ENCODE assay signal across 9 cellular contexts in the genomic region with DNA sequence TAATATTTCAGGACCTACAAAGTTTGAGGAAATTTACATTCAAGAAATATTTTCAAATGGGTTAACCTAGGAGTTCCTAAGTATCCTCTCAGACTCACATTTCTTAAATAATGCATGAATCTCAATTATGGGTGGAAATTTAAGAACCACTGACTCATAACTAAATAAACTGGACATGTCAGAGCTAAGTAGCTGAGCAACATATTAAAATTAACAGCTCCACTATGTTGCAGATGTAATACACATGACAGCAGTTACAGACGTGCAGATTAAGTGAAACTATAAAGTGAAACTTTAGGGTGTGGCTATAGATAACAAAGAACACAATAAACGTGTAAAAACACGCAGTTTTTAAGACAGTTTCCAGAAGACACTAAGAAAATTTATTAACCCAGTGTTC. TPM values are rescaled to one million over a fixed set of nuclear protein-coding genes. Genes with fewer than 3 reads are reported as not detected.
DNase-seq lines count a peak whose midpoint lies in the region; ATAC-seq and TF ChIP-seq lines count a peak whose summit lies in the region.
"Had no signal": no experiment of that assay in that cellular context is flagged by ENCODE, and none has a peak within 500 bp of the region (broad histone marks: within the 10 kb centered on the region; RNA-seq: fewer than 3 reads in every experiment).

No MANE protein-coding gene starts in this region.

- no peaks in the 10 kb centered on the region for H3K36me3 ChIP-seq in BLaER1
- no peaks in the 10 kb centered on the region for H3K36me3 ChIP-seq in HEK293 (ENCODE audit: control insufficient read depth in 2 of 2, insufficient read depth in 1 of 2, low read length in 2 of 2)
- no peaks in the 10 kb centered on the region for H3K36me3 ChIP-seq in adrenal gland (replicated peaks in 1 of 2)
- no peaks in the 10 kb centered on the region for H3K36me3 ChIP-seq in mucosa of descending colon (ENCODE audit: low read depth)

- DNase-seq in adrenal gland = no peak
- no peak for DNase-seq in mucosa of descending colon
- DNase-seq in GOT3 (lab: John Stamatoyannopoulos, UW) = no peak
- DNase-seq in activated T-cell treated with anti-CD3 and anti-CD28 coated beads, Interleukin-2, amount 50 U/mL, for 1 hour = no peak
- DNase-seq in substantia nigra (lab: John Stamatoyannopoulos, UW) = no peak
- no peak for DNase-seq in GM19238 (ENCODE audit: insufficient read length, low spot score)
- DNase-seq: activated CD4-positive, alpha-beta T cell treated with anti-CD3 and anti-CD28 coated beads for 48 hours had no signal

- intact Hi-C loops in adrenal gland (cut with DNase I) = no loop called here
- intact Hi-C loops in mucosa of descending colon (cut with DNase I, micrococcal nuclease) = no loop called here

- H3K9me3 ChIP-seq in BLaER1 = no peaks in the 10 kb centered on the region
- no peaks in the 10 kb centered on the region for H3K9me3 ChIP-seq in HEK293 (ENCODE audit: control insufficient read depth, insufficient read depth, low read depth, low read length)
- H3K9me3 ChIP-seq in adrenal gland (replicated peaks in 1 of 3) = no peaks in the 10 kb centered on the region
- no peaks in the 10 kb centered on the region for H3K9me3 ChIP-seq in mucosa of descending colon

- TF ChIP-seq POLR2A in adrenal gland (IDR thresholded peaks at IDR 0.05) = no peak

- no peak overlapping the region for H3K9ac ChIP-seq in BLaER1

- ATAC-seq in mucosa of descending colon = peak; percentile 77

- H3K4me2 ChIP-seq in BLaER1 = peak overlapping the region; percentile 82; the same call in 1 of the 2 replicates

- no peak overlapping the region for H3K27ac ChIP-seq in BLaER1
- H3K27ac ChIP-seq in HEK293 (ENCODE audit: extremely low read depth, low read depth, low read length) = no peak overlapping the region
- H3K27ac ChIP-seq in adrenal gland = peak overlapping the region in 3 of 5 donors; percentile 36 to 93 (median 80)
- no peak overlapping the region for H3K27ac ChIP-seq in substantia nigra (ENCODE audit: low read depth, low read length, poor library complexity, severe bottlenecking)

- CTCF ChIA-PET in HEK293 (lab: Yijun Ruan, JAX) = interaction anchor here (0.5 to 1.5 kb wide), 8 partner anchors 9 to 139 kb away, joined by 3 to 4 read pairs (median 3); a partner anchor contains a TSS

- H3K27me3 ChIP-seq in BLaER1 = no peaks in the 10 kb centered on the region
- no peaks in the 10 kb centered on the region for H3K27me3 ChIP-seq in adrenal gland

- POLR2A ChIA-PET in HEK293 (lab: Yijun Ruan, JAX) = interaction anchor here (1.1 to 1.2 kb wide), 2 partner anchors 10 to 62 kb away, joined by 3 read pairs; no protein-coding TSS in a partner anchor

- H3K4me1 ChIP-seq in BLaER1 (peaks cover 46% of the 10 kb centered on the region), HEK293 (ENCODE audit: control insufficient read depth, insufficient read depth, low read length) (peaks cover 10% of the 10 kb centered on the region), adrenal gland (replicated peaks in 1 of 2) (peaks cover 28 to 54% of the 10 kb centered on the region in 2 donors), mucosa of descending colon (ENCODE audit: low read depth) (peaks cover 17% of the 10 kb centered on the region)

- H3K4me3 ChIP-seq in BLaER1 = no peak overlapping the region
- no peak overlapping the region for H3K4me3 ChIP-seq in HEK293 (ENCODE audit: low read depth, low read length)
- no peak overlapping the region for H3K4me3 ChIP-seq in adrenal gland
- no peak overlapping the region for H3K4me3 ChIP-seq in mucosa of descending colon

- 14 to 22% (median 16%) methylated on average over 3 of the region's 3 CpGs for WGBS in adrenal gland, 4 donors

- TF ChIP-seq CTCF in HEK293 (tag by site-specific recombination; IDR thresholded peaks at IDR 0.05) (no peak), adrenal gland (IDR thresholded peaks at IDR 0.05) (no peak), mucosa of descending colon (IDR thresholded peaks at IDR 0.05) (no peak)

- no peaks in the 10 kb centered on the region for H4K20me1 ChIP-seq in BLaER1

TF ChIP-seq in HEK293, 187 proteins besides CTCF, POLR2A, EP300 and RAD21 (continues in another document):
- TF ChIP-seq FEZF1 (tag by site-specific recombination; IDR thresholded peaks at IDR 0.05) (peak; percentile 62), ZNF521 (tag by site-specific recombination; IDR thresholded peaks at IDR 0.05) (no peak), ZEB2 (tag by site-specific recombination; IDR thresholded peaks at IDR 0.05) (peak; percentile 84), ZNF664 (tag by site-specific recombination; IDR thresholded peaks at IDR 0.05) (peak; percentile 94), ZNF548 (tag by site-specific recombination; IDR thresholded peaks at IDR 0.05) (no peak), KLF10 (tag by site-specific recombination; IDR thresholded peaks at IDR 0.05) (peak; percentile 72; the same call in 1 of the 2 replicates), SP7 (tag by site-specific recombination; IDR thresholded peaks at IDR 0.05) (peak; percentile 72), ZSCAN16 (tag by site-specific recombination; IDR thresholded peaks at IDR 0.05) (no peak), ZNF366 (tag by site-specific recombination; conservative IDR thresholded peaks at IDR 0.05) (peak; percentile 52; the same call in 1 of the 2 replicates), GLIS1 (tag by site-specific recombination; IDR thresholded peaks at IDR 0.05) (no peak), KLF7 (tag by site-specific recombination; IDR thresholded peaks at IDR 0.05; ENCODE audit: borderline replicate concordance) (0 out of 2 replicates have a peak, but pooled peaks have one; percentile 62), ZNF660 (tag by site-specific recombination; IDR thresholded peaks at IDR 0.05) (peak; percentile 24; the same call in 1 of the 2 replicates), ZSCAN23 (tag by site-specific recombination; IDR thresholded peaks at IDR 0.05) (no peak), YY1 (tag by site-specific recombination; IDR thresholded peaks at IDR 0.05) (no peak), PRDM1 (tag by site-specific recombination; IDR thresholded peaks at IDR 0.05) (peak; percentile 35; the same call in 1 of the 2 replicates)
- TF ChIP-seq, protein P1, sequence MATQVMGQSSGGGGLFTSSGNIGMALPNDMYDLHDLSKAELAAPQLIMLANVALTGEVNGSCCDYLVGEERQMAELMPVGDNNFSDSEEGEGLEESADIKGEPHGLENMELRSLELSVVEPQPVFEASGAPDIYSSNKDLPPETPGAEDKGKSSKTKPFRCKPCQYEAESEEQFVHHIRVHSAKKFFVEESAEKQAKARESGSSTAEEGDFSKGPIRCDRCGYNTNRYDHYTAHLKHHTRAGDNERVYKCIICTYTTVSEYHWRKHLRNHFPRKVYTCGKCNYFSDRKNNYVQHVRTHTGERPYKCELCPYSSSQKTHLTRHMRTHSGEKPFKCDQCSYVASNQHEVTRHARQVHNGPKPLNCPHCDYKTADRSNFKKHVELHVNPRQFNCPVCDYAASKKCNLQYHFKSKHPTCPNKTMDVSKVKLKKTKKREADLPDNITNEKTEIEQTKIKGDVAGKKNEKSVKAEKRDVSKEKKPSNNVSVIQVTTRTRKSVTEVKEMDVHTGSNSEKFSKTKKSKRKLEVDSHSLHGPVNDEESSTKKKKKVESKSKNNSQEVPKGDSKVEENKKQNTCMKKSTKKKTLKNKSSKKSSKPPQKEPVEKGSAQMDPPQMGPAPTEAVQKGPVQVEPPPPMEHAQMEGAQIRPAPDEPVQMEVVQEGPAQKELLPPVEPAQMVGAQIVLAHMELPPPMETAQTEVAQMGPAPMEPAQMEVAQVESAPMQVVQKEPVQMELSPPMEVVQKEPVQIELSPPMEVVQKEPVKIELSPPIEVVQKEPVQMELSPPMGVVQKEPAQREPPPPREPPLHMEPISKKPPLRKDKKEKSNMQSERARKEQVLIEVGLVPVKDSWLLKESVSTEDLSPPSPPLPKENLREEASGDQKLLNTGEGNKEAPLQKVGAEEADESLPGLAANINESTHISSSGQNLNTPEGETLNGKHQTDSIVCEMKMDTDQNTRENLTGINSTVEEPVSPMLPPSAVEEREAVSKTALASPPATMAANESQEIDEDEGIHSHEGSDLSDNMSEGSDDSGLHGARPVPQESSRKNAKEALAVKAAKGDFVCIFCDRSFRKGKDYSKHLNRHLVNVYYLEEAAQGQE (tag by site-specific recombination; IDR thresholded peaks at IDR 0.05) = no peak
- TF ChIP-seq, protein P2, sequence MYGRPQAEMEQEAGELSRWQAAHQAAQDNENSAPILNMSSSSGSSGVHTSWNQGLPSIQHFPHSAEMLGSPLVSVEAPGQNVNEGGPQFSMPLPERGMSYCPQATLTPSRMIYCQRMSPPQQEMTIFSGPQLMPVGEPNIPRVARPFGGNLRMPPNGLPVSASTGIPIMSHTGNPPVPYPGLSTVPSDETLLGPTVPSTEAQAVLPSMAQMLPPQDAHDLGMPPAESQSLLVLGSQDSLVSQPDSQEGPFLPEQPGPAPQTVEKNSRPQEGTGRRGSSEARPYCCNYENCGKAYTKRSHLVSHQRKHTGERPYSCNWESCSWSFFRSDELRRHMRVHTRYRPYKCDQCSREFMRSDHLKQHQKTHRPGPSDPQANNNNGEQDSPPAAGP (tag by site-specific recombination; IDR thresholded peaks at IDR 0.05) = 0 out of 2 replicates have a peak, but pooled peaks have one; percentile 22
- TF ChIP-seq, protein P3, sequence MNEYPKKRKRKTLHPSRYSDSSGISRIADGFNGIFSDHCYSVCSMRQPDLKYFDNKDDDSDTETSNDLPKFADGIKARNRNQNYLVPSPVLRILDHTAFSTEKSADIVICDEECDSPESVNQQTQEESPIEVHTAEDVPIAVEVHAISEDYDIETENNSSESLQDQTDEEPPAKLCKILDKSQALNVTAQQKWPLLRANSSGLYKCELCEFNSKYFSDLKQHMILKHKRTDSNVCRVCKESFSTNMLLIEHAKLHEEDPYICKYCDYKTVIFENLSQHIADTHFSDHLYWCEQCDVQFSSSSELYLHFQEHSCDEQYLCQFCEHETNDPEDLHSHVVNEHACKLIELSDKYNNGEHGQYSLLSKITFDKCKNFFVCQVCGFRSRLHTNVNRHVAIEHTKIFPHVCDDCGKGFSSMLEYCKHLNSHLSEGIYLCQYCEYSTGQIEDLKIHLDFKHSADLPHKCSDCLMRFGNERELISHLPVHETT (tag by site-specific recombination; IDR thresholded peaks at IDR 0.05) = peak; percentile 41; the same call in 1 of the 2 replicates

RNA-seq across cellular contexts. Expression of a gene that starts 25.5 kb away (rescaled TPM):
- 10 to 100 TPM in 7 of 8 donors, 1 to 10 TPM in 1; 8.9 to 17.9 (median 12.5) TPM for total RNA-seq in adrenal gland
- polyA plus RNA-seq in adrenal gland = 10 to 100 TPM in 1 of 3 donors, 1 to 10 TPM in 2; 5.7 to 13.6 (median 9.5) TPM
- 10 to 100 TPM; 37.1 to 60.0 (median 48.3) TPM for total RNA-seq in mucosa of descending colon

Comparison
In these comparisons a context has a peak if more than half of its experiments do, and no peak if none do; other contexts are left out.
1. H3K27ac ChIP-seq: peak in adrenal gland (3 of 5); none in BLaER1 (single experiment), HEK293 (single experiment) and substantia nigra (single experiment).